22 cellular contexts compared by ENCODE assay signal in genomic region chr3:53749428-53749827, GRCh38.
DNase-seq lines count a peak whose midpoint lies in the region; ATAC-seq, FAIRE-seq and TF ChIP-seq lines count a peak whose summit lies in the region.
"Had no signal": no experiment of that assay in that cellular context is flagged by ENCODE, and none has a peak within 500 bp of the region (broad histone marks: within the 10 kb centered on the region; RNA-seq: fewer than 3 reads in every experiment).

No MANE protein-coding gene starts in this region.

- H4K20me1 ChIP-seq in GM12878 (ENCODE audit: control insufficient read depth, insufficient read depth) = no peaks in the 10 kb centered on the region

- peak overlapping the region; percentile 61 for H3K9ac ChIP-seq in GM12878 (ENCODE audit: control insufficient read depth, insufficient read depth, low read length)

- H3K27ac Mint-ChIP-seq in CD14-positive monocyte (peak overlapping the region; percentile 99 to 100 (median 100)), IgD-negative memory B cell (peak overlapping the region in 2 of 3 donors; percentile 76 to 90)
- H3K27ac Mint-ChIP-seq: activated CD8-positive, alpha-beta memory T cell treated with anti-CD3 and anti-CD28 coated beads, Interleukin-2, amount 10 ng/mL, durations not matched to agents 7 days and 5 days; HFFc6 had no signal

- no peaks in the 10 kb centered on the region for H3K9me3 ChIP-seq in GM12878 (replicated peaks; ENCODE audit: control insufficient read depth, insufficient read depth, low read length)
- H3K9me3 ChIP-seq in aorta (ENCODE audit: control insufficient read depth, low read length) = no peaks in the 10 kb centered on the region
- H3K9me3 ChIP-seq: neutrophil, thyroid gland had no signal

- H3K4me3 ChIP-seq in GM12878 = no peak overlapping the region
- H3K4me3 ChIP-seq in aorta (ENCODE audit: low read length in 2 of 2) = no peak overlapping the region
- H3K4me3 ChIP-seq: thyroid gland had no signal

- no peak for TF ChIP-seq CTCF in CD14-positive monocyte (IDR thresholded peaks at IDR 0.05)
- TF ChIP-seq CTCF in GM12878 (IDR thresholded peaks at IDR 0.05 in 2 of 3, conservative IDR thresholded peaks at IDR 0.05 in 1 of 3; ENCODE audit: control insufficient read depth in 2 of 3, extremely low read depth in 1 of 3, insufficient read depth in 1 of 3, low read depth in 3 of 3, low read length in 3 of 3) = no peak

- H3K27ac ChIP-seq in GM12878 (ENCODE audit: control insufficient read depth, insufficient read depth) (peak overlapping the region; percentile 92), aorta (ENCODE audit: low read depth in 1 of 2, low read length in 2 of 2) (no peak overlapping the region)
- H3K27ac ChIP-seq: C4-2B, neutrophil, thyroid gland had no signal

- no peak for TF ChIP-seq POLR2A in GM12878 (IDR thresholded peaks at IDR 0.05; ENCODE audit: low read depth, low read length)

- H3K4me3 Mint-ChIP-seq in CD14-positive monocyte = peak overlapping the region in 1 of 2 donors; percentile 79
- peak overlapping the region in 1 of 4 donors; percentile 39 for H3K4me3 Mint-ChIP-seq in IgD-negative memory B cell
- H3K4me3 Mint-ChIP-seq: activated CD8-positive, alpha-beta memory T cell treated with anti-CD3 and anti-CD28 coated beads, Interleukin-2, amount 10 ng/mL, durations not matched to agents 7 days and 5 days; HFFc6 had no signal

- no peak for FAIRE-seq in GM12878 (lab: Jason Lieb, UNC)
- FAIRE-seq: small intestine had no signal

- H2AFZ ChIP-seq in GM12878 (ENCODE audit: control insufficient read depth, low read depth, low read length) = peak overlapping the region; percentile 58

- H3K9me3 Mint-ChIP-seq in CD14-positive monocyte = peaks cover 0 to 4% (median 0%) of the 10 kb centered on the region in 7 donors
- no peaks in the 10 kb centered on the region for H3K9me3 Mint-ChIP-seq in IgD-negative memory B cell
- H3K9me3 Mint-ChIP-seq: activated naive CD4-positive, alpha-beta T cell treated with anti-CD3 and anti-CD28 coated beads, Interleukin-2, amount 50 U/mL, for 72 hours; HFFc6 had no signal

- CTCF ChIA-PET in GM12878 (lab: Yijun Ruan, JAX) = no interaction called here

- SMC1A ChIA-PET in GM12878 (lab: Charles Lee; ENCODE audit: uncharacterized antibody, unreplicated experiment) = interaction anchor here (0.6 to 5.4 kb wide), 6 partner anchors 15 to 98 kb away, joined by 3 to 40 read pairs (median 4); no protein-coding TSS in a partner anchor

- no peaks in the 10 kb centered on the region for H3K36me3 ChIP-seq in GM12878 (ENCODE audit: control insufficient read depth in 2 of 2, insufficient read depth in 2 of 2, low read length in 1 of 2)
- H3K36me3 ChIP-seq in aorta (ENCODE audit: control insufficient read depth in 1 of 2, insufficient read depth in 2 of 2, low read length in 1 of 2) = no peaks in the 10 kb centered on the region
- H3K36me3 ChIP-seq: neutrophil, thyroid gland had no signal

- peaks cover 63% of the 10 kb centered on the region for H3K4me1 ChIP-seq in GM12878 (ENCODE audit: control insufficient read depth, insufficient read depth, low read length)
- H3K4me1 ChIP-seq in aorta (ENCODE audit: control insufficient read depth in 1 of 2, insufficient read depth in 2 of 2, low read length in 2 of 2) = no peaks in the 10 kb centered on the region
- H3K4me1 ChIP-seq: thyroid gland had no signal

- no peak for TF ChIP-seq EP300 in GM12878 (IDR thresholded peaks at IDR 0.05; ENCODE audit: borderline replicate concordance in 1 of 2, control insufficient read depth in 1 of 2, low read depth in 2 of 2, low read length in 2 of 2)

- H3K27me3 ChIP-seq in GM12878 (replicated peaks in 1 of 2; ENCODE audit: control insufficient read depth in 2 of 2, insufficient read depth in 2 of 2, low read length in 1 of 2) (no peaks in the 10 kb centered on the region), aorta (ENCODE audit: control insufficient read depth in 1 of 2, insufficient read depth in 2 of 2, low read length in 1 of 2) (no peaks in the 10 kb centered on the region)
- H3K27me3 ChIP-seq: thyroid gland had no signal

- ATAC-seq in GM12878 (peak; percentile 50), aorta (ENCODE audit: low FRiP score) (no peak), GM19463 (IDR thresholded peaks at IDR 0.05; ENCODE audit: unreplicated experiment) (no peak), HG02623 (IDR thresholded peaks at IDR 0.05; ENCODE audit: unreplicated experiment) (no peak)
- ATAC-seq: activated CD8-positive, alpha-beta memory T cell treated with anti-CD3 and anti-CD28 coated beads, Interleukin-2, amount 10 ng/mL, durations not matched to agents 7 days and 5 days; activated naive CD4-positive, alpha-beta T cell treated with anti-CD3 and anti-CD28 coated beads, Interleukin-2, amount 50 U/mL, for 72 hours; SK-N-SH treated with all-trans-retinoic acid at 6 μM for 48 hours had no signal

- no peaks in the 10 kb centered on the region for H3K79me2 ChIP-seq in GM12878 (ENCODE audit: control insufficient read depth, insufficient read depth, low read length)

- peaks cover 1 to 4% (median 2%) of the 10 kb centered on the region in 3 donors for H3K27me3 Mint-ChIP-seq in CD14-positive monocyte (ENCODE audit: low read depth in 3 of 3)
- no peaks in the 10 kb centered on the region for H3K27me3 Mint-ChIP-seq in IgD-negative memory B cell

- H3K4me1 Mint-ChIP-seq in CD14-positive monocyte (peaks cover 59% of the 10 kb centered on the region), IgD-negative memory B cell (peaks cover 16 to 38% (median 38%) of the 10 kb centered on the region in 3 donors)

- DNase-seq in CD14-positive monocyte (ENCODE audit: low spot score) (peak; percentile 90), GM12878 (ENCODE audit: low read depth, low spot score) (no peak), posterior vena cava (ENCODE audit: low spot score) (peak; percentile 9), NCI-H1694 treated with DMSO at 0.1 percent for 48 hours (lab: John Stamatoyannopoulos, UW) (no peak), aorta (no peak)
- DNase-seq: activated CD4-positive, alpha-beta T cell treated with anti-CD3 and anti-CD28 coated beads for 48 hours; activated CD8-positive, alpha-beta memory T cell treated with anti-CD3 and anti-CD28 coated beads, Interleukin-2, amount 10 ng/mL, durations not matched to agents 7 days and 5 days; central memory CD4-positive, alpha-beta T cell; dermis blood vessel endothelial cell; HFFc6; NCI-H2171; NCI-H524 treated with DMSO at 0.1 percent for 48 hours; small intestine; stimulated activated naive CD4-positive, alpha-beta T cell; thyroid gland had no signal

- peak overlapping the region; percentile 90 for H3K4me2 ChIP-seq in GM12878 (ENCODE audit: control insufficient read depth, insufficient read depth)

- H3K36me3 Mint-ChIP-seq in CD14-positive monocyte (peaks cover 6 to 7% of the 10 kb centered on the region in 2 donors), IgD-negative memory B cell (no peaks in the 10 kb centered on the region)
- H3K36me3 Mint-ChIP-seq: activated CD8-positive, alpha-beta memory T cell treated with anti-CD3 and anti-CD28 coated beads, Interleukin-2, amount 10 ng/mL, durations not matched to agents 7 days and 5 days; activated naive CD4-positive, alpha-beta T cell treated with anti-CD3 and anti-CD28 coated beads, Interleukin-2, amount 50 U/mL, for 72 hours had no signal

- TF ChIP-seq RAD21 in GM12878 (IDR thresholded peaks at IDR 0.05; ENCODE audit: insufficient read depth, low read depth, low read length) = no peak

- RAD21 ChIA-PET in GM12878 (lab: Charles Lee; ENCODE audit: unreplicated experiment) = interaction anchor here (1.2 to 3.5 kb wide), 6 partner anchors 17 to 94 kb away, joined by 3 to 17 read pairs (median 8); no protein-coding TSS in a partner anchor

- BruUV-seq in GM12878 (replicated peaks; lab: Mats Ljungman, UMichigan) = TSS peak; percentile 94

- in situ Hi-C loops in GM12878 (cut with MboI) = no loop called here

- POLR2A ChIA-PET in GM12878 (lab: Charles Lee) = interaction anchor here (4.0 kb wide), 1 partner anchor 95 kb away, joined by 19 read pairs; no protein-coding TSS in a partner anchor

- 39% methylated on average over 5 of the region's 5 CpGs for WGBS in GM12878 (ENCODE audit: insufficient coverage, insufficient replicate concordance, low lambda C conversion rate, missing lambda C conversion rate)
- 93 to 95% methylated on average over 5 of the region's 5 CpGs for WGBS in aorta, 2 donors

- intact Hi-C loops in CD14-positive monocyte (cut with micrococcal nuclease) (loop anchor here in 1 of 2 donors (10.0 kb wide), 1 partner anchor 135 kb away; the partner anchor contains the start of gene ACTR8), GM12878 (cut with micrococcal nuclease; ENCODE audit: unreplicated experiment) (loop anchor here (10.0 kb wide), 1 partner anchor 95 kb away; the partner anchor contains the start of genes CHDH and IL17RB), posterior vena cava (cut with DNase I) (loop anchor here in 1 of 2 donors (10.0 kb wide), 1 partner anchor 585 kb away; no protein-coding TSS in a partner anchor), aorta (cut with DNase I) (loop anchor here in 1 of 2 donors (10.0 kb wide), 1 partner anchor 45 kb away; no protein-coding TSS in a partner anchor)

TF ChIP-seq in GM12878, 131 proteins besides CTCF, POLR2A, EP300 and RAD21:
- no peak for TF ChIP-seq PRDM15 (CRISPR knock-in tag; IDR thresholded peaks at IDR 0.05)

Comparison
In these comparisons a context has a peak if more than half of its experiments do, and no peak if none do; other contexts are left out.
1. DNase-seq: peak in CD14-positive monocyte (single experiment) and posterior vena cava (single experiment); none in GM12878 (single experiment), NCI-H1694 treated with DMSO at 0.1 percent for 48 hours (single experiment) and aorta (0 of 2).